ENCODE assay signal across 10 cellular contexts in genomic region chr1:200448034-200448762, GRCh38. TPM values are rescaled to one million over a fixed set of nuclear protein-coding genes. Genes with fewer than 3 reads are reported as not detected.
DNase-seq lines count a peak whose midpoint lies in the region; ATAC-seq lines count a peak whose summit lies in the region.
"Had no signal": no experiment of that assay in that cellular context is flagged by ENCODE, and none has a peak within 500 bp of the region (broad histone marks: within the 10 kb centered on the region; RNA-seq: fewer than 3 reads in every experiment).

No MANE protein-coding gene starts in this region.

- no peaks in the 10 kb centered on the region for H3K9me3 Mint-ChIP-seq in activated naive CD4-positive, alpha-beta T cell treated with anti-CD3 and anti-CD28 coated beads, Interleukin-2, amount 50 U/mL, for 24 hours
- no peaks in the 10 kb centered on the region for H3K9me3 Mint-ChIP-seq in stimulated activated naive B cell treated with anti-CD40 and anti-IgM and Interleukin-4, amounts not matched to agents 10 μg/mL and 1 μg/mL and 100 μg/mL, for 72 hours

- H3K27ac Mint-ChIP-seq in activated naive CD4-positive, alpha-beta T cell treated with anti-CD3 and anti-CD28 coated beads, Interleukin-2, amount 50 U/mL, for 24 hours: peak overlapping the region; percentile 93
- peak overlapping the region; percentile 94 for H3K27ac Mint-ChIP-seq in stimulated activated naive B cell treated with anti-CD40 and anti-IgM and Interleukin-4, amounts not matched to agents 10 μg/mL and 1 μg/mL and 100 μg/mL, for 72 hours

- H3K4me3 Mint-ChIP-seq in activated naive CD4-positive, alpha-beta T cell treated with anti-CD3 and anti-CD28 coated beads, Interleukin-2, amount 50 U/mL, for 24 hours: peak overlapping the region; percentile 5
- peak overlapping the region in 1 of 2 donors; percentile 19 for H3K4me3 Mint-ChIP-seq in stimulated activated naive B cell treated with anti-CD40 and anti-IgM and Interleukin-4, amounts not matched to agents 10 μg/mL and 1 μg/mL and 100 μg/mL, for 72 hours

- ATAC-seq in GM21576 (IDR thresholded peaks at IDR 0.05; ENCODE audit: unreplicated experiment) (peak; percentile 87), HG03175 (IDR thresholded peaks at IDR 0.05; ENCODE audit: unreplicated experiment) (peak; percentile 86), left ventricle myocardium superior (no peak)
- peak; percentile 95 to 97 for ATAC-seq in stimulated activated naive B cell treated with anti-CD40 and anti-IgM and Interleukin-4, amounts not matched to agents 10 μg/mL and 1 μg/mL and 100 μg/mL, for 72 hours (replicated peaks)

- no peak for DNase-seq in activated naive CD4-positive, alpha-beta T cell (lab: John Stamatoyannopoulos, UW)
- no peak for DNase-seq in stimulated activated naive B cell treated with anti-CD40 and anti-IgM and Interleukin-4, amounts not matched to agents 10 μg/mL and 1 μg/mL and 100 μg/mL, for 72 hours
- no peak for DNase-seq in left ventricle myocardium superior
- no peak for DNase-seq in effector CD8-positive, alpha-beta T cell (lab: John Stamatoyannopoulos, UW)
- no peak for DNase-seq in NCI-H2171 (lab: John Stamatoyannopoulos, UW)
- DNase-seq: Kasumi-1, T1000 had no signal

- no peaks in the 10 kb centered on the region for H3K27me3 Mint-ChIP-seq in activated naive CD4-positive, alpha-beta T cell treated with anti-CD3 and anti-CD28 coated beads, Interleukin-2, amount 50 U/mL, for 24 hours
- peaks cover 4 to 5% of the 10 kb centered on the region in 2 donors for H3K27me3 Mint-ChIP-seq in stimulated activated naive B cell treated with anti-CD40 and anti-IgM and Interleukin-4, amounts not matched to agents 10 μg/mL and 1 μg/mL and 100 μg/mL, for 72 hours

- H3K4me1 Mint-ChIP-seq in activated naive CD4-positive, alpha-beta T cell treated with anti-CD3 and anti-CD28 coated beads, Interleukin-2, amount 50 U/mL, for 24 hours: peaks cover 13% of the 10 kb centered on the region
- H3K4me1 Mint-ChIP-seq in stimulated activated naive B cell treated with anti-CD40 and anti-IgM and Interleukin-4, amounts not matched to agents 10 μg/mL and 1 μg/mL and 100 μg/mL, for 72 hours: peaks cover 21 to 33% of the 10 kb centered on the region in 2 donors

- H3K36me3 Mint-ChIP-seq in activated naive CD4-positive, alpha-beta T cell treated with anti-CD3 and anti-CD28 coated beads, Interleukin-2, amount 50 U/mL, for 24 hours: no peaks in the 10 kb centered on the region
- no peaks in the 10 kb centered on the region for H3K36me3 Mint-ChIP-seq in stimulated activated naive B cell treated with anti-CD40 and anti-IgM and Interleukin-4, amounts not matched to agents 10 μg/mL and 1 μg/mL and 100 μg/mL, for 72 hours

- intact Hi-C loops in left ventricle myocardium superior (cut with micrococcal nuclease): no loop called here

RNA-seq across cellular contexts. Expression of gene ZNF281, which starts 38.4 kb away (rescaled TPM):
- total RNA-seq in left ventricle myocardium superior: 8.8 TPM
